In genomic region chr22:33986954-33987353, GRCh38 we compare ENCODE assay signal across 1 cellular context.
TF ChIP-seq lines count a peak whose summit lies in the region.

No MANE protein-coding gene starts in this region.

TF ChIP-seq in GM23338, 12 proteins besides CTCF, POLR2A, EP300 and RAD21 (continued from another document):
- TF ChIP-seq, protein P1, sequence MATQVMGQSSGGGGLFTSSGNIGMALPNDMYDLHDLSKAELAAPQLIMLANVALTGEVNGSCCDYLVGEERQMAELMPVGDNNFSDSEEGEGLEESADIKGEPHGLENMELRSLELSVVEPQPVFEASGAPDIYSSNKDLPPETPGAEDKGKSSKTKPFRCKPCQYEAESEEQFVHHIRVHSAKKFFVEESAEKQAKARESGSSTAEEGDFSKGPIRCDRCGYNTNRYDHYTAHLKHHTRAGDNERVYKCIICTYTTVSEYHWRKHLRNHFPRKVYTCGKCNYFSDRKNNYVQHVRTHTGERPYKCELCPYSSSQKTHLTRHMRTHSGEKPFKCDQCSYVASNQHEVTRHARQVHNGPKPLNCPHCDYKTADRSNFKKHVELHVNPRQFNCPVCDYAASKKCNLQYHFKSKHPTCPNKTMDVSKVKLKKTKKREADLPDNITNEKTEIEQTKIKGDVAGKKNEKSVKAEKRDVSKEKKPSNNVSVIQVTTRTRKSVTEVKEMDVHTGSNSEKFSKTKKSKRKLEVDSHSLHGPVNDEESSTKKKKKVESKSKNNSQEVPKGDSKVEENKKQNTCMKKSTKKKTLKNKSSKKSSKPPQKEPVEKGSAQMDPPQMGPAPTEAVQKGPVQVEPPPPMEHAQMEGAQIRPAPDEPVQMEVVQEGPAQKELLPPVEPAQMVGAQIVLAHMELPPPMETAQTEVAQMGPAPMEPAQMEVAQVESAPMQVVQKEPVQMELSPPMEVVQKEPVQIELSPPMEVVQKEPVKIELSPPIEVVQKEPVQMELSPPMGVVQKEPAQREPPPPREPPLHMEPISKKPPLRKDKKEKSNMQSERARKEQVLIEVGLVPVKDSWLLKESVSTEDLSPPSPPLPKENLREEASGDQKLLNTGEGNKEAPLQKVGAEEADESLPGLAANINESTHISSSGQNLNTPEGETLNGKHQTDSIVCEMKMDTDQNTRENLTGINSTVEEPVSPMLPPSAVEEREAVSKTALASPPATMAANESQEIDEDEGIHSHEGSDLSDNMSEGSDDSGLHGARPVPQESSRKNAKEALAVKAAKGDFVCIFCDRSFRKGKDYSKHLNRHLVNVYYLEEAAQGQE (IDR thresholded peaks at IDR 0.05; ENCODE audit: unreplicated experiment) = no peak
- TF ChIP-seq, protein P2, sequence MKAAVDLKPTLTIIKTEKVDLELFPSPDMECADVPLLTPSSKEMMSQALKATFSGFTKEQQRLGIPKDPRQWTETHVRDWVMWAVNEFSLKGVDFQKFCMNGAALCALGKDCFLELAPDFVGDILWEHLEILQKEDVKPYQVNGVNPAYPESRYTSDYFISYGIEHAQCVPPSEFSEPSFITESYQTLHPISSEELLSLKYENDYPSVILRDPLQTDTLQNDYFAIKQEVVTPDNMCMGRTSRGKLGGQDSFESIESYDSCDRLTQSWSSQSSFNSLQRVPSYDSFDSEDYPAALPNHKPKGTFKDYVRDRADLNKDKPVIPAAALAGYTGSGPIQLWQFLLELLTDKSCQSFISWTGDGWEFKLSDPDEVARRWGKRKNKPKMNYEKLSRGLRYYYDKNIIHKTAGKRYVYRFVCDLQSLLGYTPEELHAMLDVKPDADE (IDR thresholded peaks at IDR 0.05) = no peak
- TF ChIP-seq, protein P3, sequence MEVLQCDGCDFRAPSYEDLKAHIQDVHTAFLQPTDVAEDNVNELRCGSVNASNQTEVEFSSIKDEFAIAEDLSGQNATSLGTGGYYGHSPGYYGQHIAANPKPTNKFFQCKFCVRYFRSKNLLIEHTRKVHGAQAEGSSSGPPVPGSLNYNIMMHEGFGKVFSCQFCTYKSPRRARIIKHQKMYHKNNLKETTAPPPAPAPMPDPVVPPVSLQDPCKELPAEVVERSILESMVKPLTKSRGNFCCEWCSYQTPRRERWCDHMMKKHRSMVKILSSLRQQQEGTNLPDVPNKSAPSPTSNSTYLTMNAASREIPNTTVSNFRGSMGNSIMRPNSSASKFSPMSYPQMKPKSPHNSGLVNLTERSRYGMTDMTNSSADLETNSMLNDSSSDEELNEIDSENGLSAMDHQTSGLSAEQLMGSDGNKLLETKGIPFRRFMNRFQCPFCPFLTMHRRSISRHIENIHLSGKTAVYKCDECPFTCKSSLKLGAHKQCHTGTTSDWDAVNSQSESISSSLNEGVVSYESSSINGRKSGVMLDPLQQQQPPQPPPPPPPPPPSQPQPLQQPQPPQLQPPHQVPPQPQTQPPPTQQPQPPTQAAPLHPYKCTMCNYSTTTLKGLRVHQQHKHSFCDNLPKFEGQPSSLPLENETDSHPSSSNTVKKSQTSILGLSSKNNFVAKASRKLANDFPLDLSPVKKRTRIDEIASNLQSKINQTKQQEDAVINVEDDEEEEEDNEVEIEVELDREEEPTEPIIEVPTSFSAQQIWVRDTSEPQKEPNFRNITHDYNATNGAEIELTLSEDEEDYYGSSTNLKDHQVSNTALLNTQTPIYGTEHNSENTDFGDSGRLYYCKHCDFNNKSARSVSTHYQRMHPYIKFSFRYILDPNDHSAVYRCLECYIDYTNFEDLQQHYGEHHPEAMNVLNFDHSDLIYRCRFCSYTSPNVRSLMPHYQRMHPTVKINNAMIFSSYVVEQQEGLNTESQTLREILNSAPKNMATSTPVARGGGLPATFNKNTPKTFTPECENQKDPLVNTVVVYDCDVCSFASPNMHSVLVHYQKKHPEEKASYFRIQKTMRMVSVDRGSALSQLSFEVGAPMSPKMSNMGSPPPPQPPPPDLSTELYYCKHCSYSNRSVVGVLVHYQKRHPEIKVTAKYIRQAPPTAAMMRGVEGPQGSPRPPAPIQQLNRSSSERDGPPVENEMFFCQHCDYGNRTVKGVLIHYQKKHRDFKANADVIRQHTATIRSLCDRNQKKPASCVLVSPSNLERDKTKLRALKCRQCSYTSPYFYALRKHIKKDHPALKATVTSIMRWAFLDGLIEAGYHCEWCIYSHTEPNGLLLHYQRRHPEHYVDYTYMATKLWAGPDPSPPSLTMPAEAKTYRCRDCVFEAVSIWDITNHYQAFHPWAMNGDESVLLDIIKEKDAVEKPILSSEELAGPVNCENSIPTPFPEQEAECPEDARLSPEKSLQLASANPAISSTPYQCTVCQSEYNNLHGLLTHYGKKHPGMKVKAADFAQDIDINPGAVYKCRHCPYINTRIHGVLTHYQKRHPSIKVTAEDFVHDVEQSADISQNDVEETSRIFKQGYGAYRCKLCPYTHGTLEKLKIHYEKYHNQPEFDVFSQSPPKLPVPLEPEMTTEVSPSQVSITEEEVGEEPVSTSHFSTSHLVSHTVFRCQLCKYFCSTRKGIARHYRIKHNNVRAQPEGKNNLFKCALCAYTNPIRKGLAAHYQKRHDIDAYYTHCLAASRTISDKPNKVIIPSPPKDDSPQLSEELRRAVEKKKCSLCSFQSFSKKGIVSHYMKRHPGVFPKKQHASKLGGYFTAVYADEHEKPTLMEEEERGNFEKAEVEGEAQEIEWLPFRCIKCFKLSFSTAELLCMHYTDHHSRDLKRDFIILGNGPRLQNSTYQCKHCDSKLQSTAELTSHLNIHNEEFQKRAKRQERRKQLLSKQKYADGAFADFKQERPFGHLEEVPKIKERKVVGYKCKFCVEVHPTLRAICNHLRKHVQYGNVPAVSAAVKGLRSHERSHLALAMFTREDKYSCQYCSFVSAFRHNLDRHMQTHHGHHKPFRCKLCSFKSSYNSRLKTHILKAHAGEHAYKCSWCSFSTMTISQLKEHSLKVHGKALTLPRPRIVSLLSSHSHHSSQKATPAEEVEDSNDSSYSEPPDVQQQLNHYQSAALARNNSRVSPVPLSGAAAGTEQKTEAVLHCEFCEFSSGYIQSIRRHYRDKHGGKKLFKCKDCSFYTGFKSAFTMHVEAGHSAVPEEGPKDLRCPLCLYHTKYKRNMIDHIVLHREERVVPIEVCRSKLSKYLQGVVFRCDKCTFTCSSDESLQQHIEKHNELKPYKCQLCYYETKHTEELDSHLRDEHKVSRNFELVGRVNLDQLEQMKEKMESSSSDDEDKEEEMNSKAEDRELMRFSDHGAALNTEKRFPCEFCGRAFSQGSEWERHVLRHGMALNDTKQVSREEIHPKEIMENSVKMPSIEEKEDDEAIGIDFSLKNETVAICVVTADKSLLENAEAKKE (CRISPR knock-in tag; IDR thresholded peaks at IDR 0.05) = no peak
- TF ChIP-seq JUNB (IDR thresholded peaks at IDR 0.05; ENCODE audit: unreplicated experiment) (no peak), EZH2 (IDR thresholded peaks at IDR 0.05; ENCODE audit: low read depth, unreplicated experiment) (no peak), POLR2AphosphoS5 (IDR thresholded peaks at IDR 0.05; ENCODE audit: low read depth) (no peak), ZNF114 (CRISPR knock-in tag; IDR thresholded peaks at IDR 0.05) (no peak), ZNF331 (CRISPR knock-in tag; IDR thresholded peaks at IDR 0.05; ENCODE audit: low read depth) (no peak), CREB1 (CRISPR knock-in tag; IDR thresholded peaks at IDR 0.05; ENCODE audit: low read depth) (no peak)
